ENCODE assay signal across 13 cellular contexts in the genomic region with DNA sequence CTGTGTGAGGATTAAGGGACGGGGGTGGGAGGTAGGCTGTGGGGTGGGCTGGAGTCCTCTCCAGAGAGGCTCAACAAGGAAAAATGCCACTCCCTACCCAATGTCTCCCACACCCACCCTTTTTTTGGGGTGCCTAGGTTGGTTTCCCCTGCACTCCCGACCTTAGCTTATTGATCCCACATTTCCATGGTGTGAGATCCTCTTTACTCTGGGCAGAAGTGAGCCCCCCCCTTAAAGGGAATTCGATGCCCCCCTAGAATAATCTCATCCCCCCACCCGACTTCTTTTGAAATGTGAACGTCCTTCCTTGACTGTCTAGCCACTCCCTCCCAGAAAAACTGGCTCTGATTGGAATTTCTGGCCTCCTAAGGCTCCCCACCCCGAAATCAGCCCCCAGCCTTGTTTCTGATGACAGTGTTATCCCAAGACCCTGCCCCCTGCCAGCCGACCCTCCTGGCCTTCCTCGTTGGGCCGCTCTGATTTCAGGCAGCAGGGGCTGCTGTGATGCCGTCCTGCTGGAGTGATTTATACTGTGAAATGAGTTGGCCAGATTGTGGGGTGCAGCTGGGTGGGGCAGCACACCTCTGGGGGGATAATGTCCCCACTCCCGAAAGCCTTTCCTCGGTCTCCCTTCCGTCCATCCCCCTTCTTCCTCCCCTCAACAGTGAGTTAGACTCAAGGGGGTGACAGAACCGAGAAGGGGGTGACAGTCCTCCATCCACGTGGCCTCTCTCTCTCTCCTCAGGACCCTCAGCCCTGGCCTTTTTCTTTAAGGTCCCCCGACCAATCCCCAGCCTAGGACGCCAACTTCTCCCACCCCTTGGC. TPM values are rescaled to one million over a fixed set of nuclear protein-coding genes. Genes with fewer than 3 reads are reported as not detected.
A peak's percentile ranks its signal among the peaks of the same experiment; 100 is the strongest.
DNase-seq lines count a peak whose midpoint lies in the region; ATAC-seq and TF ChIP-seq lines count a peak whose summit lies in the region.
"Had no signal": no experiment of that assay in that cellular context is flagged by ENCODE, and none has a peak within 500 bp of the region (broad histone marks: within the 10 kb centered on the region; RNA-seq: fewer than 3 reads in every experiment).

No MANE protein-coding gene starts in this region.

- H3K27me3 Mint-ChIP-seq in CD8-positive, alpha-beta memory T cell: peaks cover 4 to 63% of the 10 kb centered on the region in 2 donors
- peaks cover 3% of the 10 kb centered on the region for H3K27me3 Mint-ChIP-seq in memory B cell

- ATAC-seq in memory B cell (ENCODE audit: low read depth) (no peak), GM19463 (IDR thresholded peaks at IDR 0.05; ENCODE audit: unreplicated experiment) (no peak), HG02763 (IDR thresholded peaks at IDR 0.05; ENCODE audit: unreplicated experiment) (no peak)
- ATAC-seq: stimulated activated naive B cell treated with anti-CD40 and anti-IgM and Interleukin-4, amounts not matched to agents 10 μg/mL and 1 μg/mL and 100 μg/mL, for 72 hours had no signal

- no peak overlapping the region for H3K27ac ChIP-seq in CD8-positive, alpha-beta memory T cell (ENCODE audit: low read depth, low read length)
- H3K27ac ChIP-seq in brain microvascular endothelial cell: no peak overlapping the region

- H3K9me3 ChIP-seq in CD8-positive, alpha-beta memory T cell (ENCODE audit: low read length): no peaks in the 10 kb centered on the region

- H3K4me3 Mint-ChIP-seq in CD8-positive, alpha-beta memory T cell: peak overlapping the region; percentile 9 to 77 (median 56)
- peak overlapping the region; percentile 9 for H3K4me3 Mint-ChIP-seq in memory B cell

- peaks cover 50 to 70% (median 53%) of the 10 kb centered on the region in 3 donors for H3K4me1 Mint-ChIP-seq in CD8-positive, alpha-beta memory T cell
- peaks cover 39% of the 10 kb centered on the region for H3K4me1 Mint-ChIP-seq in memory B cell

- H3K27ac Mint-ChIP-seq in CD8-positive, alpha-beta memory T cell: peak overlapping the region in 6 of 8 donors; percentile 56 to 99 (median 73)
- H3K27ac Mint-ChIP-seq in memory B cell: peak overlapping the region; percentile 96

- no peak for TF ChIP-seq CTCF in AG09319 (IDR thresholded peaks at IDR 0.05; ENCODE audit: low read depth, low read length)
- no peak for TF ChIP-seq CTCF in brain microvascular endothelial cell (IDR thresholded peaks at IDR 0.05; ENCODE audit: low read depth, low read length, missing control alignments)

- H3K9me3 Mint-ChIP-seq in CD8-positive, alpha-beta memory T cell: peaks cover 0 to 7% (median 0%) of the 10 kb centered on the region in 5 donors
- no peaks in the 10 kb centered on the region for H3K9me3 Mint-ChIP-seq in memory B cell
- H3K9me3 Mint-ChIP-seq: stimulated activated naive B cell treated with anti-CD40 and anti-IgM and Interleukin-4, amounts not matched to agents 10 μg/mL and 1 μg/mL and 100 μg/mL, for 72 hours had no signal

- H3K4me3 ChIP-seq in CD8-positive, alpha-beta memory T cell (ENCODE audit: low read length): no peak overlapping the region
- no peak overlapping the region for H3K4me3 ChIP-seq in brain microvascular endothelial cell (ENCODE audit: low read depth, low read length)

- H3K36me3 ChIP-seq in CD8-positive, alpha-beta memory T cell (ENCODE audit: insufficient read depth, low read length): no peaks in the 10 kb centered on the region
- H3K36me3 ChIP-seq in brain microvascular endothelial cell (replicated peaks): no peaks in the 10 kb centered on the region

- H3K27me3 ChIP-seq in CD8-positive, alpha-beta memory T cell (ENCODE audit: insufficient read depth, low read length, poor library complexity, severe bottlenecking): no peaks in the 10 kb centered on the region
- no peaks in the 10 kb centered on the region for H3K27me3 ChIP-seq in brain microvascular endothelial cell (replicated peaks)

- POLR2A ChIA-PET in CD8-positive, alpha-beta memory T cell (lab: Charles Lee): interaction anchor here (0.5 to 0.6 kb wide), 2 partner anchors 26 to 42 kb away, joined by 3 to 4 read pairs; no protein-coding TSS in a partner anchor

- peak; percentile 12 for DNase-seq in AG09319 (ENCODE audit: extremely low read depth, low read depth)
- DNase-seq in CD8-positive, alpha-beta memory T cell: peak in 4 of 5 donors; percentile 39 to 83 (median 62)
- peak; percentile 21 for DNase-seq in brain microvascular endothelial cell
- DNase-seq in memory B cell (ENCODE audit: low spot score in 2 of 2): peak; percentile 43 to 60
- DNase-seq in NCI-H748 (lab: John Stamatoyannopoulos, UW; ENCODE audit: unreplicated experiment): no peak
- DNase-seq: C1 segment of cervical spinal cord; islet precursor cell; NCI-H1105; NCI-H226; stimulated activated CD4-positive, alpha-beta T cell treated with anti-CD3 and anti-CD28 coated beads, Interleukin-4, amount 100 ng/mL, for 1 hour; stimulated activated naive B cell treated with anti-CD40 and anti-IgM and Interleukin-4, amounts not matched to agents 10 μg/mL and 1 μg/mL and 100 μg/mL, for 72 hours had no signal

- H3K4me1 ChIP-seq in CD8-positive, alpha-beta memory T cell (ENCODE audit: insufficient read depth, low read length): peaks cover 29% of the 10 kb centered on the region

- H3K36me3 Mint-ChIP-seq in CD8-positive, alpha-beta memory T cell: peaks cover 5 to 42% (median 5%) of the 10 kb centered on the region in 3 donors
- peaks cover 7% of the 10 kb centered on the region for H3K36me3 Mint-ChIP-seq in memory B cell

- in situ Hi-C loops in brain microvascular endothelial cell (cut with HindIII; ENCODE audit: low pct_ligation_motif_present, low sequenced_read_pairs): no loop called here

- CTCF ChIA-PET in CD8-positive, alpha-beta memory T cell (lab: Charles Lee): interaction anchor here (1.0 to 16.7 kb wide), 3 partner anchors 27 to 45 kb away, joined by 3 to 455 read pairs (median 3); no protein-coding TSS in a partner anchor

RNA-seq across cellular contexts. Expression of a gene that starts 5.8 kb away (rescaled TPM):
- total RNA-seq in CD8-positive, alpha-beta memory T cell: 10 to 100 TPM; 21.6 to 22.1 TPM
- polyA plus RNA-seq in CD8-positive, alpha-beta memory T cell: 48.2 TPM

RNA-seq across cellular contexts. Expression of a gene that starts 23.3 kb away (rescaled TPM):
- total RNA-seq in CD8-positive, alpha-beta memory T cell: 1 to 10 TPM; 2.7 to 3.7 TPM
- 0.71 TPM for polyA plus RNA-seq in CD8-positive, alpha-beta memory T cell

RNA-seq across cellular contexts. Expression of a gene that starts 24.7 kb away (rescaled TPM):
- total RNA-seq in CD8-positive, alpha-beta memory T cell: 1 to 10 TPM; 2.5 to 3.3 TPM
- polyA plus RNA-seq in CD8-positive, alpha-beta memory T cell: 4.6 TPM

RNA-seq across cellular contexts. Expression of a gene that starts 33.7 kb away (rescaled TPM):
- 100 to 1,000 TPM; 154 to 170 TPM for total RNA-seq in CD8-positive, alpha-beta memory T cell
- polyA plus RNA-seq in CD8-positive, alpha-beta memory T cell: 61.8 TPM

RNA-seq across cellular contexts. Expression of a gene that starts 49.9 kb away (rescaled TPM):
- 10 to 100 TPM; 75.7 to 82.6 TPM for total RNA-seq in CD8-positive, alpha-beta memory T cell
- 47.5 TPM for polyA plus RNA-seq in CD8-positive, alpha-beta memory T cell
